ENCODE assay signal across 21 cellular contexts in genomic region chr6:43846556-43846955, GRCh38.
"Had no signal": no experiment of that assay in that cellular context is flagged by ENCODE, and none has a peak within 500 bp of the region (broad histone marks: within the 10 kb centered on the region; RNA-seq: fewer than 3 reads in every experiment).

No MANE protein-coding gene starts in this region.

- H3K9me3 ChIP-seq: psoas muscle, right lobe of liver, suprapubic skin, upper lobe of right lung had no signal

- H3K27ac ChIP-seq: brain microvascular endothelial cell, psoas muscle, right lobe of liver, suprapubic skin, upper lobe of right lung had no signal

- H3K36me3 Mint-ChIP-seq: immature natural killer cell; natural killer cell treated with Interleukin-12 subunit alpha and Interleukin-12 subunit beta and Interleukin-15 and Interleukin-18, amount 100 ng/mL, for 72 hours; WTC11 had no signal

- H3K27me3 ChIP-seq: brain microvascular endothelial cell, right lobe of liver, suprapubic skin, upper lobe of right lung had no signal

- DNase-seq: activated CD4-positive, alpha-beta T cell treated with anti-CD3 and anti-CD28 coated beads, Interleukin-2, amount 10 ng/mL, durations not matched to agents 7 days and 5 days; activated naive CD4-positive, alpha-beta T cell treated with anti-CD3 and anti-CD28 coated beads for 36 hours; activated T-cell treated with anti-CD3 and anti-CD28 coated beads for 4 hours; brain microvascular endothelial cell; cerebellar nuclear complex; foreskin fibroblast; glutamatergic neuron; immature natural killer cell; psoas muscle; right lobe of liver; stimulated activated CD4-positive, alpha-beta T cell treated with anti-CD3 and anti-CD28 coated beads, Interleukin-12 subunit alpha, Interleukin-12 subunit beta, amount 100 ng/mL, for 4 hours; stimulated activated CD4-positive, alpha-beta T cell treated with anti-CD3 and anti-CD28 coated beads, Interleukin-2, amount 100 ng/mL, for 48 hours; stimulated activated CD8-positive, alpha-beta memory T cell treated with anti-CD3 and anti-CD28 coated beads, Interleukin-4, amount 100 ng/mL, for 48 hours; stimulated activated naive CD8-positive, alpha-beta T cell treated with anti-CD3 and anti-CD28 coated beads, Interleukin-15, Interleukin-2, amounts not matched to agents 100 U/mL and 50 U/mL, for 24 hours; upper lobe of right lung had no signal

- ATAC-seq: activated T-helper 17 cell treated with anti-CD3 and anti-CD28 coated beads, Interleukin-2, amount 50 U/mL, for 72 hours; left lobe of liver; natural killer cell treated with Interleukin-12 subunit alpha and Interleukin-12 subunit beta and Interleukin-15 and Interleukin-18, amount 100 ng/mL, for 72 hours; psoas muscle; right lobe of liver; stimulated activated naive CD8-positive, alpha-beta T cell treated with anti-CD3 and anti-CD28 coated beads, Interleukin-15, Interleukin-2, amounts not matched to agents 100 U/mL and 50 U/mL, for 24 hours; upper lobe of right lung; WTC11 had no signal

- H3K4me3 Mint-ChIP-seq: activated CD4-positive, alpha-beta T cell treated with anti-CD3 and anti-CD28 coated beads, Interleukin-2, amount 10 ng/mL, durations not matched to agents 7 days and 5 days; activated naive CD4-positive, alpha-beta T cell treated with anti-CD3 and anti-CD28 coated beads for 36 hours; activated T-helper 17 cell treated with anti-CD3 and anti-CD28 coated beads, Interleukin-2, amount 50 U/mL, for 72 hours; immature natural killer cell; natural killer cell treated with Interleukin-12 subunit alpha and Interleukin-12 subunit beta and Interleukin-15 and Interleukin-18, amount 100 ng/mL, for 72 hours; T-helper 1 cell treated with Interleukin-12 subunit alpha and Interleukin-12 subunit beta and Interleukin-4 antibody, amounts not matched to agents 30 μg/mL and 1 μg/mL, for 36 hours; WTC11 had no signal

- H3K36me3 ChIP-seq: brain microvascular endothelial cell, right lobe of liver, suprapubic skin, upper lobe of right lung had no signal

- H3K4me3 ChIP-seq: psoas muscle, right lobe of liver, suprapubic skin, upper lobe of right lung had no signal

- H3K4me1 ChIP-seq: psoas muscle, right lobe of liver, suprapubic skin, upper lobe of right lung had no signal

- H3K9me3 Mint-ChIP-seq: activated CD4-positive, alpha-beta T cell treated with anti-CD3 and anti-CD28 coated beads, Interleukin-2, amount 10 ng/mL, durations not matched to agents 7 days and 5 days; activated naive CD4-positive, alpha-beta T cell treated with anti-CD3 and anti-CD28 coated beads for 36 hours; activated T-helper 17 cell treated with anti-CD3 and anti-CD28 coated beads, Interleukin-2, amount 50 U/mL, for 72 hours; immature natural killer cell; natural killer cell treated with Interleukin-12 subunit alpha and Interleukin-12 subunit beta and Interleukin-15 and Interleukin-18, amount 100 ng/mL, for 72 hours; T-helper 1 cell treated with Interleukin-12 subunit alpha and Interleukin-12 subunit beta and Interleukin-4 antibody, amounts not matched to agents 30 μg/mL and 1 μg/mL, for 36 hours; WTC11 had no signal

- H3K27ac Mint-ChIP-seq: activated CD4-positive, alpha-beta T cell treated with anti-CD3 and anti-CD28 coated beads, Interleukin-2, amount 10 ng/mL, durations not matched to agents 7 days and 5 days; activated naive CD4-positive, alpha-beta T cell treated with anti-CD3 and anti-CD28 coated beads for 36 hours; activated T-helper 17 cell treated with anti-CD3 and anti-CD28 coated beads, Interleukin-2, amount 50 U/mL, for 72 hours; immature natural killer cell; natural killer cell treated with Interleukin-12 subunit alpha and Interleukin-12 subunit beta and Interleukin-15 and Interleukin-18, amount 100 ng/mL, for 72 hours; T-helper 1 cell treated with Interleukin-12 subunit alpha and Interleukin-12 subunit beta and Interleukin-4 antibody, amounts not matched to agents 30 μg/mL and 1 μg/mL, for 36 hours; WTC11 had no signal

- H3K4me1 Mint-ChIP-seq: activated CD4-positive, alpha-beta T cell treated with anti-CD3 and anti-CD28 coated beads, Interleukin-2, amount 10 ng/mL, durations not matched to agents 7 days and 5 days; activated T-helper 17 cell treated with anti-CD3 and anti-CD28 coated beads, Interleukin-2, amount 50 U/mL, for 72 hours; immature natural killer cell had no signal
